Comparison of ENCODE assay signal across 27 cellular contexts in the genomic region with DNA sequence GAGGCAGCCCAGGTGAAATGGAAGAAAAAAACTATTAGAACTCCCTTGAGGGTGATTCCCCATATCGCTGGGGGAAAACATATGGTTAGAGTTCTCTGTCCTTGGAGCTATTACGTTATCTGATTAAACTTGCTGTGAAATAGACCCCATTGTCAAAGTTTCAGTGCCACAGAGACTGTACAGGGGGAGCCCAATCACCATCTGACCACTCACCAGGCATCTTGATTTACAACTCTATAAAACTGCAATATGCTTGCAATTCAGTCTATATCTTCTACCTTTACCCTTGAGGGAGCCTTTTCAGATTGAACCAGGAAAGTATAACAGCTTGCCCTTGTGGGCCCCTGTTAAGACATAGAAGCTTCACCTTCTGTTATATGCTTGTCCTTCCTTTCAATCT.
"Had no signal": no experiment of that assay in that cellular context is flagged by ENCODE, and none has a peak within 500 bp of the region (broad histone marks: within the 10 kb centered on the region; RNA-seq: fewer than 3 reads in every experiment).

No MANE protein-coding gene starts in this region.

- H3K27ac ChIP-seq: dorsolateral prefrontal cortex, esophagus muscularis mucosa, foreskin keratinocyte, gastroesophageal sphincter, heart left ventricle, hepatocyte, left lung, parathyroid adenoma, right lobe of liver, thoracic aorta, tibial nerve, upper lobe of left lung had no signal

- H3K4me3 Mint-ChIP-seq: mesothelial cell of epicardium; naive B cell; natural killer cell treated with Interleukin-12 subunit alpha and Interleukin-12 subunit beta and Interleukin-15 and Interleukin-18, amount 100 ng/mL, for 72 hours; neural crest cell; stimulated activated naive B cell treated with anti-CD40 and anti-IgM and Interleukin-4, amounts not matched to agents 10 μg/mL and 1 μg/mL and 100 μg/mL, for 72 hours; stimulated activated naive CD8-positive, alpha-beta T cell treated with anti-CD3 and anti-CD28 coated beads, Interleukin-15, Interleukin-2, amounts not matched to agents 100 ng/mL and 50 ng/mL, for 24 hours had no signal

- DNase-seq: cortex of kidney; dorsolateral prefrontal cortex; effector CD8-positive, alpha-beta T cell; foreskin keratinocyte; heart left ventricle; kidney; left lung; mesenchymal stem cell; mucosa of descending colon; naive B cell; right lobe of liver; small intestine; stimulated activated CD4-positive, alpha-beta T cell treated with anti-CD3 and anti-CD28 coated beads, Interleukin-15, amount 100 ng/mL, for 24 hours; stimulated activated CD4-positive, alpha-beta T cell treated with anti-CD3 and anti-CD28 coated beads, Interleukin-2, amount 100 ng/mL, for 48 hours; stimulated activated naive B cell treated with anti-CD40 and anti-IgM and Interleukin-4, amounts not matched to agents 10 μg/mL and 1 μg/mL and 100 μg/mL, for 72 hours; upper lobe of left lung had no signal

- H3K4me1 Mint-ChIP-seq: mesothelial cell of epicardium, neural crest cell had no signal

- H3K27me3 Mint-ChIP-seq: naive B cell; natural killer cell treated with Interleukin-12 subunit alpha and Interleukin-12 subunit beta and Interleukin-15 and Interleukin-18, amount 100 ng/mL, for 72 hours; progenitor cell of endocrine pancreas; stimulated activated naive B cell treated with anti-CD40 and anti-IgM and Interleukin-4, amounts not matched to agents 10 μg/mL and 1 μg/mL and 100 μg/mL, for 72 hours; stimulated activated naive CD8-positive, alpha-beta T cell treated with anti-CD3 and anti-CD28 coated beads, Interleukin-15, Interleukin-2, amounts not matched to agents 100 ng/mL and 50 ng/mL, for 24 hours had no signal

- H3K9me3 Mint-ChIP-seq: naive B cell; natural killer cell treated with Interleukin-12 subunit alpha and Interleukin-12 subunit beta and Interleukin-15 and Interleukin-18, amount 100 ng/mL, for 72 hours; stimulated activated naive B cell treated with anti-CD40 and anti-IgM and Interleukin-4, amounts not matched to agents 10 μg/mL and 1 μg/mL and 100 μg/mL, for 72 hours; stimulated activated naive CD8-positive, alpha-beta T cell treated with anti-CD3 and anti-CD28 coated beads, Interleukin-15, Interleukin-2, amounts not matched to agents 100 ng/mL and 50 ng/mL, for 24 hours had no signal

- H3K36me3 ChIP-seq: esophagus muscularis mucosa, gastroesophageal sphincter, heart left ventricle, left lung, right lobe of liver, thoracic aorta, tibial nerve, upper lobe of left lung had no signal

- H3K4me1 ChIP-seq: esophagus muscularis mucosa, foreskin keratinocyte, gastroesophageal sphincter, heart left ventricle, left lung, parathyroid adenoma, tibial nerve, upper lobe of left lung had no signal

- H3K4me3 ChIP-seq: dorsolateral prefrontal cortex, esophagus muscularis mucosa, gastroesophageal sphincter, heart left ventricle, hepatocyte, left lung, mucosa of descending colon, right lobe of liver, thoracic aorta, tibial nerve, upper lobe of left lung had no signal

- ATAC-seq: foreskin keratinocyte; gastroesophageal sphincter; heart left ventricle; left lung; mucosa of descending colon; natural killer cell treated with Interleukin-12 subunit alpha and Interleukin-12 subunit beta and Interleukin-15 and Interleukin-18, amount 100 ng/mL, for 72 hours; right lobe of liver; stimulated activated naive B cell treated with anti-CD40 and anti-IgM and Interleukin-4, amounts not matched to agents 10 μg/mL and 1 μg/mL and 100 μg/mL, for 72 hours had no signal

- H3K9me3 ChIP-seq: esophagus muscularis mucosa, gastroesophageal sphincter, heart left ventricle, left lung, mucosa of descending colon, right lobe of liver, thoracic aorta, tibial nerve, upper lobe of left lung had no signal

- H3K27ac Mint-ChIP-seq: mesothelial cell of epicardium; natural killer cell treated with Interleukin-12 subunit alpha and Interleukin-12 subunit beta and Interleukin-15 and Interleukin-18, amount 100 ng/mL, for 72 hours; progenitor cell of endocrine pancreas; stimulated activated naive B cell treated with anti-CD40 and anti-IgM and Interleukin-4, amounts not matched to agents 10 μg/mL and 1 μg/mL and 100 μg/mL, for 72 hours; stimulated activated naive CD8-positive, alpha-beta T cell treated with anti-CD3 and anti-CD28 coated beads, Interleukin-15, Interleukin-2, amounts not matched to agents 100 ng/mL and 50 ng/mL, for 24 hours had no signal

- H3K36me3 Mint-ChIP-seq: mesothelial cell of epicardium; naive B cell; natural killer cell treated with Interleukin-12 subunit alpha and Interleukin-12 subunit beta and Interleukin-15 and Interleukin-18, amount 100 ng/mL, for 72 hours; stimulated activated naive B cell treated with anti-CD40 and anti-IgM and Interleukin-4, amounts not matched to agents 10 μg/mL and 1 μg/mL and 100 μg/mL, for 72 hours had no signal
